Comparison of ENCODE assay signal across 9 cellular contexts in genomic region chr19:21138130-21138529, GRCh38.
"Had no signal": no experiment of that assay in that cellular context is flagged by ENCODE, and none has a peak within 500 bp of the region (broad histone marks: within the 10 kb centered on the region; RNA-seq: fewer than 3 reads in every experiment).

No MANE protein-coding gene starts in this region.

- H3K9me3 ChIP-seq: HAP-1 had no signal

- H2AFZ ChIP-seq: GM23248 had no signal

- H3K4me3 ChIP-seq: GM23248, HAP-1, K562 had no signal

- H3K9ac ChIP-seq: GM23248 had no signal

- H3K9me3 Mint-ChIP-seq: HFFc6 had no signal

- H3K27ac Mint-ChIP-seq: HFFc6 had no signal

- H3K36me3 ChIP-seq: HAP-1 had no signal

- FAIRE-seq: K562 had no signal

- H3K4me3 Mint-ChIP-seq: HFFc6 had no signal

- DNase-seq: GM23248, GOT3, H7, HFFc6, IMR-90 had no signal

- H3K27ac ChIP-seq: GM23248, HL-60 had no signal

- ATAC-seq: HCT116, K562 had no signal
